ENCODE assay signal across 9 cellular contexts in genomic region chr17:5832886-5833285, GRCh38.
DNase-seq lines count a peak whose midpoint lies in the region; ATAC-seq and TF ChIP-seq lines count a peak whose summit lies in the region.
"Had no signal": no experiment of that assay in that cellular context is flagged by ENCODE, and none has a peak within 500 bp of the region (broad histone marks: within the 10 kb centered on the region; RNA-seq: fewer than 3 reads in every experiment).

No MANE protein-coding gene starts in this region.

- no peaks in the 10 kb centered on the region for H3K36me3 Mint-ChIP-seq in T-helper 17 cell (ENCODE audit: low read depth)

- peaks cover 28% of the 10 kb centered on the region for H3K27me3 Mint-ChIP-seq in T-helper 17 cell

- H3K36me3 ChIP-seq in BJ (ENCODE audit: control insufficient read depth, insufficient read depth, low read length) = no peaks in the 10 kb centered on the region
- no peaks in the 10 kb centered on the region for H3K36me3 ChIP-seq in iPS-20b (ENCODE audit: insufficient read depth, low read depth, low read length)
- H3K36me3 ChIP-seq: upper lobe of right lung had no signal

- H3K9ac ChIP-seq in iPS-20b (ENCODE audit: low read depth, low read length) = 0 out of 2 replicates have a peak overlapping the region, but pooled peaks have one; percentile 1

- no peaks in the 10 kb centered on the region for H3K9me3 ChIP-seq in T-helper 17 cell (ENCODE audit: control insufficient read depth, low read length, poor library complexity, severe bottlenecking)
- no peaks in the 10 kb centered on the region for H3K9me3 ChIP-seq in iPS-20b (ENCODE audit: insufficient read depth, low read depth, low read length)
- H3K9me3 ChIP-seq: upper lobe of right lung had no signal

- H3K4me3 Mint-ChIP-seq in T-helper 17 cell = peak overlapping the region; percentile 25

- H3K27ac ChIP-seq in iPS-20b (ENCODE audit: low read length) = no peak overlapping the region
- H3K27ac ChIP-seq: upper lobe of right lung had no signal

- H3K4me1 Mint-ChIP-seq in T-helper 17 cell = peaks cover 10% of the 10 kb centered on the region

- peaks cover 31% of the 10 kb centered on the region; the same call in 1 of the 2 replicates for H3K4me1 ChIP-seq in iPS-20b (ENCODE audit: insufficient read depth, low read length)
- H3K4me1 ChIP-seq: upper lobe of right lung had no signal

- ATAC-seq in T-helper 17 cell = peak; percentile 66
- no peak for ATAC-seq in GM19467 (IDR thresholded peaks at IDR 0.05; ENCODE audit: unreplicated experiment)
- ATAC-seq in HG02571 (IDR thresholded peaks at IDR 0.05; ENCODE audit: unreplicated experiment) = no peak
- ATAC-seq: upper lobe of right lung had no signal

- CTCF ChIA-PET in BJ (lab: Yijun Ruan, JAX) = no interaction called here

- H3K27me3 ChIP-seq in BJ (ENCODE audit: control insufficient read depth, insufficient read depth, low read length) = no peaks in the 10 kb centered on the region
- no peaks in the 10 kb centered on the region for H3K27me3 ChIP-seq in iPS-20b (ENCODE audit: insufficient read depth, low read length)

- H3K27ac Mint-ChIP-seq in T-helper 17 cell = peak overlapping the region; percentile 66

- POLR2A ChIA-PET in BJ (lab: Charles Lee) = no interaction called here

- DNase-seq in BJ (ENCODE audit: low read depth) (peak; percentile 22), HT1080 (ENCODE audit: low read depth) (peak; percentile 92), T-helper 17 cell (no peak), retina (no peak)
- DNase-seq in activated effector memory CD4-positive, alpha-beta T cell treated with Interleukin-2 at 50 U/mL for 16 hours = no peak
- DNase-seq: upper lobe of right lung had no signal

- no peak overlapping the region for H3K4me3 ChIP-seq in BJ (ENCODE audit: low read depth, low read length)
- H3K4me3 ChIP-seq in iPS-20b (ENCODE audit: low read length) = no peak overlapping the region
- H3K4me3 ChIP-seq: upper lobe of right lung had no signal

- no peak for TF ChIP-seq CTCF in BJ (IDR thresholded peaks at IDR 0.05; ENCODE audit: insufficient read depth, low read depth, low read length)

Comparison
In these comparisons a context has a peak if more than half of its experiments do, and no peak if none do; other contexts are left out.
1. DNase-seq: peak in BJ (single experiment) and HT1080 (single experiment); none in T-helper 17 cell (0 of 3), retina (single experiment) and activated effector memory CD4-positive, alpha-beta T cell treated with Interleukin-2 at 50 U/mL for 16 hours (single experiment).